Comparison of ENCODE assay signal across 11 cellular contexts in the genomic region with DNA sequence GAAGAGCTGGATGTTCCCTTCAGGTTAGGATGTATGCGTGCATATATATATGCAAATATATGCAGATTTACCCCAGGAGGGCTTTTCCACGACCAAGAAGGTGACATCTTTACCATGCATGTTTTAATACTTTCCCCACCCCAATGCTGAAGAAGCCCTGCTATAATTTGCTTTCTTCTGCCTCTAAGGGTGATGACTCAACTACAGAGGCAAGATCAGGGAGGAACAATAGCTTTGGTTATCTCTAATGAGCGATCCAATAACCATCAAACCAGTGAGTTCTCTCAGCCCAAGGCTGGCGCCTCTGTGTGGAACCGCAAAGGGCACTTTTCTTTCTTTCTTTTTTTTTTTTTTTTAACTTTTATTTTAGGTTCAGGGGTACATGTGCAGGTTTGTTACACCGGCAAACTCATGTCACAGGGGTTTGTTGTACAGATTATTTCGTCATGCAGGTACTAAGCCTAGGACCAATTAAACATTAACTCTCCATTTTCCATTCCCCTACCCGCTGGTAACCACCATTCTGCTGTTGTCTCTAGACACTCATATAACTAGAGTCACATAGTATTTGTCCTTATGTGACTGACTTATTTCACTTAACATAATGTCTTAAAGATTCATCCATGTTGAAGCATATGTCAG. TPM values are rescaled to one million over a fixed set of nuclear protein-coding genes. Genes with fewer than 3 reads are reported as not detected.
DNase-seq lines count a peak whose midpoint lies in the region; ATAC-seq and TF ChIP-seq lines count a peak whose summit lies in the region.
"Had no signal": no experiment of that assay in that cellular context is flagged by ENCODE, and none has a peak within 500 bp of the region (broad histone marks: within the 10 kb centered on the region; RNA-seq: fewer than 3 reads in every experiment).

No MANE protein-coding gene starts in this region.

- no peaks in the 10 kb centered on the region for H3K36me3 ChIP-seq in lower lobe of right lung
- H3K36me3 ChIP-seq in vagina = no peaks in the 10 kb centered on the region
- no peaks in the 10 kb centered on the region for H3K36me3 ChIP-seq in tibial nerve
- H3K36me3 ChIP-seq: BLaER1 treated with 17β-estradiol and CSF1 and Interleukin-3, amounts not matched to agents 10 nM and 100 nM had no signal

- H3K9me3 ChIP-seq in lower lobe of right lung = no peaks in the 10 kb centered on the region
- no peaks in the 10 kb centered on the region for H3K9me3 ChIP-seq in vagina
- no peaks in the 10 kb centered on the region for H3K9me3 ChIP-seq in tibial nerve
- H3K9me3 ChIP-seq: testis had no signal

- H3K27me3 ChIP-seq in lower lobe of right lung (ENCODE audit: low read depth) (no peaks in the 10 kb centered on the region), vagina (no peaks in the 10 kb centered on the region), tibial nerve (no peaks in the 10 kb centered on the region)
- H3K27me3 ChIP-seq: BLaER1 treated with 17β-estradiol and CSF1 and Interleukin-3, amounts not matched to agents 10 nM and 100 nM; testis had no signal

- no peaks in the 10 kb centered on the region for H3K36me3 Mint-ChIP-seq in activated naive CD4-positive, alpha-beta T cell treated with anti-CD3 and anti-CD28 coated beads, Interleukin-2, amount 10 ng/mL, durations not matched to agents 7 days and 5 days
- no peaks in the 10 kb centered on the region for H3K36me3 Mint-ChIP-seq in activated naive CD8-positive, alpha-beta T cell treated with anti-CD3 and anti-CD28 coated beads, Interleukin-2, amount 50 U/mL, for 24 hours (ENCODE audit: low read depth)

- H3K27ac ChIP-seq in lower lobe of right lung = peak overlapping the region; percentile 94
- peak overlapping the region; percentile 94 for H3K27ac ChIP-seq in vagina
- no peak overlapping the region for H3K27ac ChIP-seq in coronary artery
- H3K27ac ChIP-seq in tibial nerve = peak overlapping the region in 2 of 4 donors; percentile 90 to 94

- H3K27ac Mint-ChIP-seq in activated naive CD4-positive, alpha-beta T cell treated with anti-CD3 and anti-CD28 coated beads, Interleukin-2, amount 10 ng/mL, durations not matched to agents 7 days and 5 days = peak overlapping the region; percentile 97
- peak overlapping the region; percentile 82 for H3K27ac Mint-ChIP-seq in activated naive CD8-positive, alpha-beta T cell treated with anti-CD3 and anti-CD28 coated beads, Interleukin-2, amount 50 U/mL, for 24 hours

- ATAC-seq in activated naive CD8-positive, alpha-beta T cell treated with anti-CD3 and anti-CD28 coated beads, Interleukin-2, amount 50 U/mL, for 24 hours = peak; percentile 74
- ATAC-seq in lower lobe of right lung = no peak

- intact Hi-C loops in lower lobe of right lung (cut with DNase I) (no loop called here), vagina (cut with DNase I) (loop anchor here (5.0 to 10.0 kb wide), 2 partner anchors 52 to 281 kb away; no protein-coding TSS in a partner anchor)

- H3K4me1 Mint-ChIP-seq in activated naive CD4-positive, alpha-beta T cell treated with anti-CD3 and anti-CD28 coated beads, Interleukin-2, amount 10 ng/mL, durations not matched to agents 7 days and 5 days = peaks cover 49% of the 10 kb centered on the region
- peaks cover 30% of the 10 kb centered on the region for H3K4me1 Mint-ChIP-seq in activated naive CD8-positive, alpha-beta T cell treated with anti-CD3 and anti-CD28 coated beads, Interleukin-2, amount 50 U/mL, for 24 hours

- H3K27me3 Mint-ChIP-seq in activated naive CD4-positive, alpha-beta T cell treated with anti-CD3 and anti-CD28 coated beads, Interleukin-2, amount 10 ng/mL, durations not matched to agents 7 days and 5 days = no peaks in the 10 kb centered on the region
- no peaks in the 10 kb centered on the region for H3K27me3 Mint-ChIP-seq in activated naive CD8-positive, alpha-beta T cell treated with anti-CD3 and anti-CD28 coated beads, Interleukin-2, amount 50 U/mL, for 24 hours

- no peak for DNase-seq in activated naive CD4-positive, alpha-beta T cell treated with anti-CD3 and anti-CD28 coated beads, Interleukin-2, amount 10 ng/mL, durations not matched to agents 7 days and 5 days
- DNase-seq in activated naive CD4-positive, alpha-beta T cell treated with anti-CD3 and anti-CD28 coated beads, Interleukin-2, amount 50 U/mL, for 16 hours = no peak
- no peak for DNase-seq in activated naive CD8-positive, alpha-beta T cell treated with anti-CD3 and anti-CD28 coated beads, Interleukin-2, amount 50 U/mL, for 24 hours
- no peak for DNase-seq in lower lobe of right lung
- DNase-seq in vagina (ENCODE audit: extremely low spot score in 2 of 2) = no peak
- DNase-seq in coronary artery (ENCODE audit: low spot score) = no peak
- no peak for DNase-seq in COR-L47 (lab: John Stamatoyannopoulos, UW)
- DNase-seq in tibial nerve (ENCODE audit: low spot score in 2 of 2) = no peak
- DNase-seq: NCI-H82, testis had no signal

- H3K4me1 ChIP-seq in lower lobe of right lung = peaks cover 6% of the 10 kb centered on the region
- H3K4me1 ChIP-seq in vagina = peaks cover 17% of the 10 kb centered on the region
- H3K4me1 ChIP-seq in tibial nerve = peaks cover 0 to 9% (median 2%) of the 10 kb centered on the region in 4 donors
- H3K4me1 ChIP-seq: testis had no signal

- no peak for TF ChIP-seq EP300 in tibial nerve (IDR thresholded peaks at IDR 0.05)

- H3K4me3 ChIP-seq in lower lobe of right lung (no peak overlapping the region), vagina (no peak overlapping the region), coronary artery (no peak overlapping the region), tibial nerve (no peak overlapping the region)

- CTCF ChIA-PET in activated naive CD4-positive, alpha-beta T cell treated with anti-CD3 and anti-CD28 coated beads, Interleukin-2, amount 10 ng/mL, durations not matched to agents 7 days and 5 days (lab: Charles Lee) = interaction anchor here (3.2 kb wide), 1 partner anchor 21 kb away, joined by 29 read pairs; no protein-coding TSS in a partner anchor

- 77 to 79% methylated on average over 8 of the region's 8 CpGs for WGBS in tibial nerve, 2 donors

- H3K9me3 Mint-ChIP-seq in activated naive CD4-positive, alpha-beta T cell treated with anti-CD3 and anti-CD28 coated beads, Interleukin-2, amount 10 ng/mL, durations not matched to agents 7 days and 5 days = no peaks in the 10 kb centered on the region
- no peaks in the 10 kb centered on the region for H3K9me3 Mint-ChIP-seq in activated naive CD8-positive, alpha-beta T cell treated with anti-CD3 and anti-CD28 coated beads, Interleukin-2, amount 50 U/mL, for 24 hours

- TF ChIP-seq POLR2A in vagina (IDR thresholded peaks at IDR 0.05) (no peak), tibial nerve (IDR thresholded peaks at IDR 0.05) (no peak)

- no peak for TF ChIP-seq CTCF in lower lobe of right lung (IDR thresholded peaks at IDR 0.05)
- no peak for TF ChIP-seq CTCF in vagina (IDR thresholded peaks at IDR 0.05)
- no peak for TF ChIP-seq CTCF in coronary artery (IDR thresholded peaks at IDR 0.05)
- TF ChIP-seq CTCF in tibial nerve (IDR thresholded peaks at IDR 0.05) = no peak

- H3K4me3 Mint-ChIP-seq in activated naive CD4-positive, alpha-beta T cell treated with anti-CD3 and anti-CD28 coated beads, Interleukin-2, amount 10 ng/mL, durations not matched to agents 7 days and 5 days = no peak overlapping the region
- H3K4me3 Mint-ChIP-seq in activated naive CD8-positive, alpha-beta T cell treated with anti-CD3 and anti-CD28 coated beads, Interleukin-2, amount 50 U/mL, for 24 hours = peak overlapping the region; percentile 82

RNA-seq across cellular contexts. Expression of a gene that starts 25.7 kb away (rescaled TPM):
- total RNA-seq in lower lobe of right lung (not detected), vagina (not detected), tibial nerve (not detected)

Comparison
In these comparisons a context has a peak if more than half of its experiments do, and no peak if none do; other contexts are left out.
1. H3K27ac ChIP-seq: peak in lower lobe of right lung (single experiment) and vagina (single experiment); none in coronary artery (0 of 2).